ENCODE assay signal across 1 cellular context in genomic region chr2:135050132-135050531, GRCh38.
TF ChIP-seq lines count a peak whose summit lies in the region.

No MANE protein-coding gene starts in this region.

TF ChIP-seq in SK-N-SH, 30 proteins besides CTCF, POLR2A, EP300 and RAD21:
- no peak for TF ChIP-seq RXRA (IDR thresholded peaks at IDR 0.05; ENCODE audit: borderline replicate concordance, low read depth)
- TF ChIP-seq, protein P1, sequence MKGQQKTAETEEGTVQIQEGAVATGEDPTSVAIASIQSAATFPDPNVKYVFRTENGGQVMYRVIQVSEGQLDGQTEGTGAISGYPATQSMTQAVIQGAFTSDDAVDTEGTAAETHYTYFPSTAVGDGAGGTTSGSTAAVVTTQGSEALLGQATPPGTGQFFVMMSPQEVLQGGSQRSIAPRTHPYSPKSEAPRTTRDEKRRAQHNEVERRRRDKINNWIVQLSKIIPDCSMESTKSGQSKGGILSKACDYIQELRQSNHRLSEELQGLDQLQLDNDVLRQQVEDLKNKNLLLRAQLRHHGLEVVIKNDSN (IDR thresholded peaks at IDR 0.05; ENCODE audit: borderline replicate concordance, low read depth), result no peak
- no peak for TF ChIP-seq SIN3A (IDR thresholded peaks at IDR 0.05; ENCODE audit: borderline replicate concordance, low read depth, low read length)
- no peak for TF ChIP-seq JUND (IDR thresholded peaks at IDR 0.05)
- TF ChIP-seq ZBTB33 (IDR thresholded peaks at IDR 0.05; ENCODE audit: borderline replicate concordance, low read depth), result no peak
- no peak for TF ChIP-seq TCF12 (IDR thresholded peaks at IDR 0.05)
- TF ChIP-seq FOXM1 (IDR thresholded peaks at IDR 0.05; ENCODE audit: low read depth), result no peak
